Comparison of ENCODE assay signal across 8 cellular contexts in the genomic region with DNA sequence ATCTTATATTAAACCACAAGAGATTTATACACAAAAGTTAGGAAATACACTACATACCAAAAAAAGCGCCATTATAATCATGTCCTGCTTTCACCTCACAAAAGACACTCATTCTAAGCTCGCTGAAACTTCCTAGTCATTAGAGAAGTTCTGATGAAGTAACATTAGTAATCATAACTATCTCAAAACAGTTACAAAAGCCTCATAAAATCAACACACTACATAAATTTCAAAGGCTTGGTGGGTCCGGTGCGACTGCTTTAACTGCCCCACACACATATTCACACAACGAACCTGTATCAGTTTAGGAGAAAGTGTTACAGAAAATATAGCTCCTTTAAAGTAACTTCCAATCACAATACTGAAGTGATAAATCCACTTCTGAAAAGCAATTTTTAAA. TPM values are rescaled to one million over a fixed set of nuclear protein-coding genes. Genes with fewer than 3 reads are reported as not detected.
DNase-seq lines count a peak whose midpoint lies in the region; ATAC-seq and TF ChIP-seq lines count a peak whose summit lies in the region.

No MANE protein-coding gene starts in this region.

- no peaks in the 10 kb centered on the region for H3K27me3 ChIP-seq in body of pancreas
- no peaks in the 10 kb centered on the region for H3K27me3 ChIP-seq in uterus

- H3K4me3 ChIP-seq in body of pancreas (no peak overlapping the region), uterus (peak overlapping the region; percentile 67 to 98)

- H3K36me3 Mint-ChIP-seq in Calu3 (ENCODE audit: insufficient read depth, unreplicated experiment) = peaks cover 55% of the 10 kb centered on the region

- H3K9me3 Mint-ChIP-seq in Calu3 (ENCODE audit: low read depth, unreplicated experiment) = no peaks in the 10 kb centered on the region

- intact Hi-C loops in Calu3 (cut with micrococcal nuclease; ENCODE audit: unreplicated experiment) = loop anchor here (2.0 to 10.0 kb wide), 3 partner anchors 225 to 599 kb away; no protein-coding TSS in a partner anchor
- intact Hi-C loops in body of pancreas (cut with DNase I) = no loop called here
- intact Hi-C loops in uterus (cut with DNase I; ENCODE audit: low total_unique reads) = no loop called here

- peaks cover 25% of the 10 kb centered on the region for H3K4me1 ChIP-seq in body of pancreas
- H3K4me1 ChIP-seq in uterus = peaks cover 5 to 10% of the 10 kb centered on the region in 2 donors

- H3K36me3 ChIP-seq in body of pancreas (replicated peaks in 1 of 2; ENCODE audit: insufficient read depth in 1 of 2, low read depth in 2 of 2) = no peaks in the 10 kb centered on the region
- no peaks in the 10 kb centered on the region for H3K36me3 ChIP-seq in uterus

- BruUV-seq in Calu3 (replicated peaks; lab: Mats Ljungman, UMichigan) = no TSS peak

- no peak for TF ChIP-seq POLR2A in body of pancreas (IDR thresholded peaks at IDR 0.05)
- TF ChIP-seq POLR2A in uterus (IDR thresholded peaks at IDR 0.05) = no peak

- 6 to 7% methylated on average over 5 of the region's 5 CpGs for WGBS in body of pancreas, 2 donors

- peak overlapping the region; percentile 87 to 99 (median 98) for H3K27ac ChIP-seq in body of pancreas
- H3K27ac ChIP-seq in uterus = peak overlapping the region; percentile 99

- H3K9me3 ChIP-seq in body of pancreas = no peaks in the 10 kb centered on the region
- H3K9me3 ChIP-seq in uterus = no peaks in the 10 kb centered on the region

- DNase-seq in Calu3 (no peak), M059J (ENCODE audit: low read depth) (peak; percentile 19), body of pancreas (no peak), medulla oblongata (ENCODE audit: extremely low spot score) (peak; percentile 32), uterus (no peak), inferior parietal cortex (ENCODE audit: extremely low spot score) (no peak)

- CTCF ChIA-PET in Calu3 (lab: Charles Lee) = interaction anchor here (0.7 to 0.8 kb wide), 2 partner anchors 163 to 355 kb away, joined by 3 read pairs; no protein-coding TSS in a partner anchor

- H3K27me3 Mint-ChIP-seq in Calu3 (ENCODE audit: unreplicated experiment) = no peaks in the 10 kb centered on the region

- no peaks in the 10 kb centered on the region for H3K4me1 Mint-ChIP-seq in Calu3 (ENCODE audit: low read depth, unreplicated experiment)

- H3K27ac Mint-ChIP-seq in Calu3 (ENCODE audit: unreplicated experiment) = peak overlapping the region; percentile 80

- ATAC-seq in body of pancreas = no peak
- ATAC-seq in activated CD4-positive, CD25-positive, alpha-beta regulatory T cell treated with anti-CD3 and anti-CD28 coated beads, Interleukin-2, amount 50 U/mL, for 24 hours = no peak
- ATAC-seq in esophagus mucosa = no peak

- TF ChIP-seq CTCF in Calu3 (IDR thresholded peaks at IDR 0.05; ENCODE audit: unreplicated experiment) (no peak), body of pancreas (IDR thresholded peaks at IDR 0.05) (no peak), uterus (IDR thresholded peaks at IDR 0.05) (no peak)

- peak overlapping the region; percentile 92 for H3K4me3 Mint-ChIP-seq in Calu3 (ENCODE audit: low read depth, unreplicated experiment)

RNA-seq across cellular contexts. Expression of a gene that starts 1.9 kb away (rescaled TPM):
- total RNA-seq in Calu3 (2022) (43.3 and 50.8 TPM in 2 replicates), body of pancreas (10 to 100 TPM; 20.8 to 22.8 TPM), uterus (10 to 100 TPM; 40.6 to 85.3 (median 53.9) TPM), esophagus mucosa (12.4 TPM)
- total RNA-seq in M059J (2014; rRNA removed; shearing (Covaris generic)) = 13.3 and 17.8 TPM in 2 replicates

Comparison
In these comparisons a context has a peak if more than half of its experiments do, and no peak if none do; other contexts are left out.
1. DNase-seq: peak in M059J (single experiment) and medulla oblongata (single experiment); none in Calu3 (single experiment), body of pancreas (0 of 4), uterus (0 of 2) and inferior parietal cortex (single experiment).
2. H3K4me3 ChIP-seq: peak in uterus (2 of 2); none in body of pancreas (0 of 2).